In the genomic region with DNA sequence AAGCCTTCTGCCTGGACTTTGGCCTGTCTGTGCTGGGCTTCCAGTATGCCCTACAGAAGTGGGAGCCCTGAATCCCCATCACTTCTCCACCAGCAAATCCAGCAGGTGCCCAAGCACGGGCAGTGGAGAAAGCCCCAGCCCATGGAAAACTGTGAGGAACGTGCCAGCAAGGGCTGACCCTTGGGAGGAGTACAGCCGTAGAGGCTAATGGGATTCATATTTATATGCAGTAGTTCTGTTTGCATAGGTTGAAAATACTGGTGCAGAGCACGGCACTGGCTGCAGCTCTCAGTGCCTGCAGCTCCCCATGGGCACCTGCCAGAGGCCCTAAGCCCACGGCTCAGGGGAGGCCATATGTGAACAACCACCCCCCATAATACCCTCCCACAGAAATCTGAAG, we compare ENCODE assay signal across 32 cellular contexts. TPM values are rescaled to one million over a fixed set of nuclear protein-coding genes. Genes with fewer than 3 reads are reported as not detected.
"Had no signal": no experiment of that assay in that cellular context is flagged by ENCODE, and none has a peak within 500 bp of the region (broad histone marks: within the 10 kb centered on the region; RNA-seq: fewer than 3 reads in every experiment).

No MANE protein-coding gene starts in this region.

- H3K4me2 ChIP-seq: SK-N-SH had no signal

- DNase-seq: activated CD4-positive, alpha-beta T cell treated with anti-CD3 and anti-CD28 coated beads, Interleukin-2, amount 10 ng/mL, durations not matched to agents 7 days and 5 days; activated CD4-positive, alpha-beta T cell treated with anti-CD3 and anti-CD28 coated beads, Interleukin-2, amount 50 U/mL, for 48 hours; activated CD8-positive, alpha-beta memory T cell treated with anti-CD3 and anti-CD28 coated beads, Interleukin-2, amount 50 U/mL, for 4 hours; activated CD8-positive, alpha-beta T cell treated with anti-CD3 and anti-CD28 coated beads, Interleukin-2, amount 10 ng/mL, durations not matched to agents 7 days and 5 days; activated gamma-delta T cell; activated naive CD4-positive, alpha-beta T cell treated with Interleukin-2 at 50 U/mL for 16 hours; activated naive CD8-positive, alpha-beta T cell treated with anti-CD3 and anti-CD28 coated beads, Interleukin-2, amount 10 ng/mL, durations not matched to agents 7 days and 5 days; activated T-cell treated with anti-CD3 and anti-CD28 coated beads, Interleukin-2, amount 50 U/mL, for 48 hours; amygdala; body of pancreas; cerebellar nuclear complex; NCI-H1105 treated with DMSO at 0.1 percent for 48 hours; NCI-H1436; NCI-H1694; NCI-H1930; NCI-H2081 treated with DMSO at 0.1 percent for 48 hours; NCI-H226; NCI-H446 treated with DMSO at 0.1 percent for 48 hours; NCI-H524; NCI-H69; PC-3; RPMI8226; SHP77 treated with DMSO at 0.1 percent for 48 hours; SK-N-SH had no signal

- H3K4me1 Mint-ChIP-seq: activated CD4-positive, alpha-beta T cell treated with anti-CD3 and anti-CD28 coated beads, Interleukin-2, amount 10 ng/mL, durations not matched to agents 7 days and 5 days; activated naive CD4-positive, alpha-beta T cell treated with anti-CD3 and anti-CD28 coated beads, Interleukin-2, amount 50 U/mL, for 24 hours; activated naive CD8-positive, alpha-beta T cell treated with anti-CD3 and anti-CD28 coated beads, Interleukin-2, amount 10 ng/mL, durations not matched to agents 7 days and 5 days had no signal

- H3K4me1 ChIP-seq: body of pancreas, breast epithelium, Peyer's patch, SJSA1 had no signal

- H3K9ac ChIP-seq: SK-N-SH had no signal

- H3K27ac Mint-ChIP-seq: activated CD4-positive, alpha-beta T cell treated with anti-CD3 and anti-CD28 coated beads, Interleukin-2, amount 10 ng/mL, durations not matched to agents 7 days and 5 days; activated CD8-positive, alpha-beta T cell treated with anti-CD3 and anti-CD28 coated beads, Interleukin-2, amount 10 ng/mL, durations not matched to agents 7 days and 5 days; activated naive CD4-positive, alpha-beta T cell treated with anti-CD3 and anti-CD28 coated beads, Interleukin-2, amount 50 U/mL, for 24 hours; activated naive CD8-positive, alpha-beta T cell treated with anti-CD3 and anti-CD28 coated beads, Interleukin-2, amount 10 ng/mL, durations not matched to agents 7 days and 5 days; T-helper 1 cell treated with Interleukin-12 subunit alpha and Interleukin-12 subunit beta and Interleukin-4 antibody, amounts not matched to agents 30 μg/mL and 1 μg/mL, for 36 hours; T-helper 2 cell treated with Interferon-gamma antibody and Interleukin-4, amounts not matched to agents 5 μg/mL and 100 μg/mL, for 36 hours had no signal

- H3K27ac ChIP-seq: body of pancreas, breast epithelium, Peyer's patch, SJSA1 had no signal

- H3K4me3 ChIP-seq: body of pancreas, breast epithelium, K562, Peyer's patch, SJSA1 had no signal

- H3K27me3 ChIP-seq: body of pancreas, breast epithelium, Peyer's patch, SJSA1 had no signal

- H3K4me3 Mint-ChIP-seq: activated CD4-positive, alpha-beta T cell treated with anti-CD3 and anti-CD28 coated beads, Interleukin-2, amount 10 ng/mL, durations not matched to agents 7 days and 5 days; activated CD8-positive, alpha-beta T cell treated with anti-CD3 and anti-CD28 coated beads, Interleukin-2, amount 10 ng/mL, durations not matched to agents 7 days and 5 days; activated naive CD4-positive, alpha-beta T cell treated with anti-CD3 and anti-CD28 coated beads, Interleukin-2, amount 50 U/mL, for 24 hours; activated naive CD8-positive, alpha-beta T cell treated with anti-CD3 and anti-CD28 coated beads, Interleukin-2, amount 10 ng/mL, durations not matched to agents 7 days and 5 days; T-helper 1 cell treated with Interleukin-12 subunit alpha and Interleukin-12 subunit beta and Interleukin-4 antibody, amounts not matched to agents 30 μg/mL and 1 μg/mL, for 36 hours; T-helper 2 cell treated with Interferon-gamma antibody and Interleukin-4, amounts not matched to agents 5 μg/mL and 100 μg/mL, for 36 hours had no signal

- ATAC-seq: activated CD8-positive, alpha-beta T cell treated with anti-CD3 and anti-CD28 coated beads, Interleukin-2, amount 10 ng/mL, durations not matched to agents 7 days and 5 days; body of pancreas; K562; PC-3 had no signal

- H3K9me3 ChIP-seq: body of pancreas, SK-N-SH had no signal

- H3K27me3 Mint-ChIP-seq: activated CD4-positive, alpha-beta T cell treated with anti-CD3 and anti-CD28 coated beads, Interleukin-2, amount 10 ng/mL, durations not matched to agents 7 days and 5 days; activated naive CD4-positive, alpha-beta T cell treated with anti-CD3 and anti-CD28 coated beads, Interleukin-2, amount 50 U/mL, for 24 hours; activated naive CD8-positive, alpha-beta T cell treated with anti-CD3 and anti-CD28 coated beads, Interleukin-2, amount 10 ng/mL, durations not matched to agents 7 days and 5 days had no signal

- H3K36me3 ChIP-seq: breast epithelium had no signal

RNA-seq across cellular contexts. Expression of gene PHETA2, which starts 13.6 kb away (rescaled TPM):
- total RNA-seq: MCF 10A had no signal
